ENCODE assay signal across 10 cellular contexts in the genomic region with DNA sequence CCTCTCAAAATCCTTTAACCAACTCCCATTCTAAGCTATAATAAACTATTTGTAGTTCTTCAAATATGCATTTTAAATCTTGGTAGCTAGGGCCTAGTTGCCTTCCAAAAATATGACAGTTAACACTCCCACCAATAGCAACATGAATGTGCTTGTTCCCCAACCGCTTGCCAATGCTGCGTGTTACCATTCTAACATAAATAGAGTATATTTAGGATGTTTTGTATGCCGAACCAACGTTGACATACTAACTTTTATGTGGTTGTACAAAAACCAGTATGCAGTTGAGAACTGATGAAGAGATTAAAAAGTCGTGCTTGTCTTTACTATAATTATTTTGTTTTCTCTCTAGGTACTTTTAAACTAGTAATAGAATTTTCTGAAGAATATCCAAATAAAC.
"Had no signal": no experiment of that assay in that cellular context is flagged by ENCODE, and none has a peak within 500 bp of the region (broad histone marks: within the 10 kb centered on the region; RNA-seq: fewer than 3 reads in every experiment).

No MANE protein-coding gene starts in this region.

- H3K27me3 ChIP-seq: gastroesophageal sphincter, heart right ventricle, tibial artery had no signal

- H3K27ac ChIP-seq: gastroesophageal sphincter, heart right ventricle, tibial artery had no signal

- H3K9me3 Mint-ChIP-seq: stimulated activated memory B cell treated with anti-CD40 and anti-IgM and Interleukin-4, amounts not matched to agents 10 μg/mL and 1 μg/mL and 100 μg/mL, for 72 hours had no signal

- H3K27ac Mint-ChIP-seq: stimulated activated memory B cell treated with anti-CD40 and anti-IgM and Interleukin-4, amounts not matched to agents 10 μg/mL and 1 μg/mL and 100 μg/mL, for 72 hours had no signal

- H3K4me3 ChIP-seq: gastroesophageal sphincter, heart right ventricle, lung, tibial artery had no signal

- H3K27me3 Mint-ChIP-seq: stimulated activated memory B cell treated with anti-CD40 and anti-IgM and Interleukin-4, amounts not matched to agents 10 μg/mL and 1 μg/mL and 100 μg/mL, for 72 hours had no signal

- H3K4me3 Mint-ChIP-seq: stimulated activated memory B cell treated with anti-CD40 and anti-IgM and Interleukin-4, amounts not matched to agents 10 μg/mL and 1 μg/mL and 100 μg/mL, for 72 hours had no signal

- DNase-seq: activated CD4-positive, alpha-beta T cell treated with anti-CD3 and anti-CD28 coated beads for 4 hours; activated T-cell treated with anti-CD3 and anti-CD28 coated beads, Interleukin-2, amount 50 U/mL, for 1 hour; amniotic stem cell; heart right ventricle; midbrain; SK-N-SH; tibial artery had no signal

- H3K9me3 ChIP-seq: gastroesophageal sphincter, heart right ventricle, SK-N-SH, tibial artery had no signal
